ENCODE assay signal across 12 cellular contexts in the genomic region with DNA sequence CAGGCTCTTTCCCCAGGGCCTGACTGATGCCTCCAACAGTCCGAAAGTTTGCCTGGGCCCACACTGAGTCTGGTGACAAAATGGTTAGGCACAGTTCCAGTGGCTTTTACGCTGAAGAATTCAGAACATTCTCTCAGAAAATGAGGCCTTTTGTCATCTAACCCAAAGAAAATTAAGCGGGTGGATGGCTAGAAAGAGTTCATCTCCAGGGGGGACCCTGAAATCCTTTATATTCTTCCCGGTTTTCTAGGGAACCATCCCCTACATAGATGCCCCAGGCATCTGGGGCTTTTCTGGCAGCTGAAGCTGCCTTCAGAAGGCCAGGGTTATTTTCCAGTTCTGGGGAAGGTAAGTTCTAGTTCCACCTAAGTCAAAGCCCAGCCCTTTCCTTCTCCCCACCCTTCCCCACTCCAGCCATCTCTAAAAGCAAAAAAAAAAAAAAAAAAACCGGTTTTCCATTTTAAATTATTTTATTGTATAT. TPM values are rescaled to one million over a fixed set of nuclear protein-coding genes. Genes with fewer than 3 reads are reported as not detected.
DNase-seq lines count a peak whose midpoint lies in the region; ATAC-seq, FAIRE-seq and TF ChIP-seq lines count a peak whose summit lies in the region.
"Had no signal": no experiment of that assay in that cellular context is flagged by ENCODE, and none has a peak within 500 bp of the region (broad histone marks: within the 10 kb centered on the region; RNA-seq: fewer than 3 reads in every experiment).

No MANE protein-coding gene starts in this region.

- H3K27ac ChIP-seq in angular gyrus (ENCODE audit: low read depth, low read length) (peak overlapping the region; percentile 74), smooth muscle cell (ENCODE audit: low read depth) (no peak overlapping the region)

- intact Hi-C loops in left colon (cut with DNase I, micrococcal nuclease), result loop anchor here in 1 of 2 donors (10.0 kb wide), 1 partner anchor 139 kb away; no protein-coding TSS in a partner anchor

- no peaks in the 10 kb centered on the region for H3K79me2 ChIP-seq in smooth muscle cell (ENCODE audit: low read depth)

- peaks cover 33% of the 10 kb centered on the region for H3K4me1 ChIP-seq in smooth muscle cell (ENCODE audit: low read depth)

- WGBS in smooth muscle cell (ENCODE audit: low lambda C conversion rate), result 67% methylated on average over 5 of the region's 5 CpGs

- peaks cover 3% of the 10 kb centered on the region for H3F3A ChIP-seq in smooth muscle cell (ENCODE audit: low read depth)

- no peaks in the 10 kb centered on the region for H3K9me3 ChIP-seq in smooth muscle cell (replicated peaks; ENCODE audit: low read depth)

- peak overlapping the region; percentile 93 for H3K4me2 ChIP-seq in smooth muscle cell

- FAIRE-seq in frontal cortex (lab: Jason Lieb, UNC), result no peak

- peak; percentile 2 for ATAC-seq in left colon
- no peak for ATAC-seq in GM21717 (IDR thresholded peaks at IDR 0.05; ENCODE audit: unreplicated experiment)
- ATAC-seq in GM19452 (IDR thresholded peaks at IDR 0.05; ENCODE audit: unreplicated experiment), result no peak
- ATAC-seq: effector memory CD8-positive, alpha-beta T cell had no signal

- H3K27me3 ChIP-seq in H7 (ENCODE audit: control insufficient read depth, insufficient read depth, low read length) (peaks cover 18% of the 10 kb centered on the region), smooth muscle cell (ENCODE audit: low read depth) (no peaks in the 10 kb centered on the region)

- H2AFZ ChIP-seq in smooth muscle cell (ENCODE audit: low read depth), result no peak overlapping the region

- DNase-seq in H7 (peak; percentile 42), left colon (peak in 1 of 2 donors; percentile 19), smooth muscle cell (lab: John Stamatoyannopoulos, UW; ENCODE audit: unreplicated experiment) (no peak), middle frontal gyrus (ENCODE audit: extremely low spot score, low spot score) (no peak), frontal cortex (ENCODE audit: low spot score in 2 of 2) (no peak)
- DNase-seq: activated T-cell treated with anti-CD3 and anti-CD28 coated beads, Interleukin-2, amount 50 U/mL, for 1 hour; effector memory CD8-positive, alpha-beta T cell; KBM-7; NCI-H2029 had no signal

- no peak overlapping the region for H3K9ac ChIP-seq in smooth muscle cell (ENCODE audit: low read depth)

- no peak for TF ChIP-seq CTCF in smooth muscle cell (IDR thresholded peaks at IDR 0.05; ENCODE audit: borderline replicate concordance, insufficient read depth, poor library complexity, severe bottlenecking)

- peaks cover 48% of the 10 kb centered on the region for H4K20me1 ChIP-seq in smooth muscle cell (ENCODE audit: low read depth)

- H3K36me3 ChIP-seq in H7 (replicated peaks; ENCODE audit: control insufficient read depth, insufficient read depth, low read length) (no peaks in the 10 kb centered on the region), smooth muscle cell (ENCODE audit: low read depth) (no peaks in the 10 kb centered on the region)

- H3K4me3 ChIP-seq in H7 (ENCODE audit: insufficient read depth, low read depth, low read length) (no peak overlapping the region; the same call in 1 of the 2 replicates), smooth muscle cell (peak overlapping the region; percentile 72)

RNA-seq across cellular contexts. Expression of a gene that starts 2.2 kb away (rescaled TPM):
- total RNA-seq in H7 (2014; rRNA removed; shearing (Covaris generic)), result 5.3 and 5.6 TPM in 2 replicates
- total RNA-seq in left colon (10 to 100 TPM; 20.9 to 24.6 TPM), smooth muscle cell (1.4 and 5.0 TPM in 2 replicates), frontal cortex (11.0 TPM)
- polyA plus RNA-seq in smooth muscle cell, result 5.7 and 8.1 TPM in 2 replicates

RNA-seq across cellular contexts. Expression of a gene that starts 17.2 kb away (rescaled TPM):
- total RNA-seq in H7 (2014; rRNA removed; shearing (Covaris generic)), result 28.9 and 31.3 TPM in 2 replicates
- 10 to 100 TPM; 19.5 to 20.4 TPM for total RNA-seq in left colon
- 13.6 and 15.4 TPM in 2 replicates for total RNA-seq in smooth muscle cell
- polyA plus RNA-seq in smooth muscle cell, result 8.4 and 9.6 TPM in 2 replicates
- 12.6 TPM for total RNA-seq in frontal cortex
